Comparison of ENCODE assay signal across 17 cellular contexts in genomic region chr5:93240228-93240834, GRCh38.
DNase-seq lines count a peak whose midpoint lies in the region; ATAC-seq and TF ChIP-seq lines count a peak whose summit lies in the region.
"Had no signal": no experiment of that assay in that cellular context is flagged by ENCODE, and none has a peak within 500 bp of the region (broad histone marks: within the 10 kb centered on the region; RNA-seq: fewer than 3 reads in every experiment).

No MANE protein-coding gene starts in this region.

- no peaks in the 10 kb centered on the region for H4K20me1 ChIP-seq in OCI-LY3 (ENCODE audit: insufficient read depth, low read length)

- intact Hi-C loops in naive thymus-derived CD4-positive, alpha-beta T cell (cut with micrococcal nuclease) = no loop called here

- no peak for DNase-seq in T1000 (lab: John Stamatoyannopoulos, UW)
- DNase-seq in naive thymus-derived CD4-positive, alpha-beta T cell = no peak
- DNase-seq in stimulated activated CD4-positive, alpha-beta T cell treated with anti-CD3 and anti-CD28 coated beads, Interleukin-2, amount 100 ng/mL, for 24 hours = no peak
- DNase-seq: CD4-positive, CD25-positive, alpha-beta regulatory T cell; DMS53; H7; NCI-H1436 treated with DMSO at 0.1 percent for 48 hours; NCI-H2081 treated with DMSO at 0.1 percent for 48 hours; NCI-H526 treated with DMSO at 0.1 percent for 48 hours; NK-92 treated with Interleukin-12 subunit alpha and Interleukin-12 subunit beta, amount 100 ng/mL, for 24 hours; T-helper 9 cell had no signal

- H2AFZ ChIP-seq in OCI-LY3 (ENCODE audit: low read depth, low read length) = no peak overlapping the region

- POLR2A ChIA-PET in naive thymus-derived CD4-positive, alpha-beta T cell (lab: Charles Lee) = no interaction called here

- no peaks in the 10 kb centered on the region for H3K9me3 ChIP-seq in OCI-LY3 (ENCODE audit: insufficient read depth, low read length)
- no peaks in the 10 kb centered on the region for H3K9me3 ChIP-seq in naive thymus-derived CD4-positive, alpha-beta T cell (ENCODE audit: control insufficient read depth in 2 of 3, low read length in 3 of 3)
- H3K9me3 ChIP-seq: SJSA1 had no signal

- no peak overlapping the region for H3K9ac ChIP-seq in OCI-LY3 (ENCODE audit: low read length)

- H3K4me2 ChIP-seq in OCI-LY3 (ENCODE audit: low read length) = peak overlapping the region; percentile 56

- H3K27me3 Mint-ChIP-seq in naive thymus-derived CD4-positive, alpha-beta T cell = no peaks in the 10 kb centered on the region
- H3K27me3 Mint-ChIP-seq: CD4-positive, CD25-positive, alpha-beta regulatory T cell had no signal

- no peaks in the 10 kb centered on the region for H3K4me1 Mint-ChIP-seq in naive thymus-derived CD4-positive, alpha-beta T cell
- H3K4me1 Mint-ChIP-seq: CD4-positive, CD25-positive, alpha-beta regulatory T cell had no signal

- H3K36me3 ChIP-seq in OCI-LY3 (replicated peaks; ENCODE audit: low read depth, low read length) = no peaks in the 10 kb centered on the region
- no peaks in the 10 kb centered on the region for H3K36me3 ChIP-seq in naive thymus-derived CD4-positive, alpha-beta T cell (ENCODE audit: control insufficient read depth in 2 of 3, insufficient read depth in 3 of 3, low read length in 3 of 3)
- H3K36me3 ChIP-seq: SJSA1 had no signal

- H3K27me3 ChIP-seq in OCI-LY3 (ENCODE audit: low read depth, low read length) = no peaks in the 10 kb centered on the region
- no peaks in the 10 kb centered on the region for H3K27me3 ChIP-seq in naive thymus-derived CD4-positive, alpha-beta T cell (ENCODE audit: control insufficient read depth in 2 of 2, insufficient read depth in 2 of 2, low read length in 2 of 2)
- H3K27me3 ChIP-seq: SJSA1 had no signal

- H3K79me2 ChIP-seq in OCI-LY3 (ENCODE audit: low read length) = no peaks in the 10 kb centered on the region

- TF ChIP-seq CTCF in OCI-LY3 (IDR thresholded peaks at IDR 0.05; ENCODE audit: low read depth, low read length) = no peak

- no peaks in the 10 kb centered on the region for H3K36me3 Mint-ChIP-seq in naive thymus-derived CD4-positive, alpha-beta T cell
- H3K36me3 Mint-ChIP-seq: CD4-positive, CD25-positive, alpha-beta regulatory T cell had no signal

- H3K27ac Mint-ChIP-seq in naive thymus-derived CD4-positive, alpha-beta T cell = no peak overlapping the region
- H3K27ac Mint-ChIP-seq: CD4-positive, CD25-positive, alpha-beta regulatory T cell had no signal

- CTCF ChIA-PET in naive thymus-derived CD4-positive, alpha-beta T cell (lab: Charles Lee) = no interaction called here

- H3K4me3 ChIP-seq in OCI-LY3 (ENCODE audit: low read length) = no peak overlapping the region
- no peak overlapping the region for H3K4me3 ChIP-seq in naive thymus-derived CD4-positive, alpha-beta T cell (ENCODE audit: low read length)
- H3K4me3 ChIP-seq: SJSA1 had no signal

- no peak overlapping the region for H3K27ac ChIP-seq in OCI-LY3 (ENCODE audit: low read length)
- no peak overlapping the region for H3K27ac ChIP-seq in naive thymus-derived CD4-positive, alpha-beta T cell (ENCODE audit: low read depth, low read length)
- H3K27ac ChIP-seq: SJSA1 had no signal

- ATAC-seq in GM18520 (IDR thresholded peaks at IDR 0.05; ENCODE audit: unreplicated experiment) (peak; percentile 47), GM19463 (IDR thresholded peaks at IDR 0.05; ENCODE audit: unreplicated experiment) (peak; percentile 87), HG02938 (IDR thresholded peaks at IDR 0.05; ENCODE audit: unreplicated experiment) (peak; percentile 55), HG03025 (IDR thresholded peaks at IDR 0.05; ENCODE audit: low FRiP score, unreplicated experiment) (no peak)
- ATAC-seq in naive thymus-derived CD4-positive, alpha-beta T cell = no peak

- H3K4me3 Mint-ChIP-seq in naive thymus-derived CD4-positive, alpha-beta T cell = no peak overlapping the region
- H3K4me3 Mint-ChIP-seq: CD4-positive, CD25-positive, alpha-beta regulatory T cell had no signal

- H3K9me3 Mint-ChIP-seq in naive thymus-derived CD4-positive, alpha-beta T cell = peaks cover 0 to 9% (median 0%) of the 10 kb centered on the region in 11 donors

- peaks cover 16% of the 10 kb centered on the region for H3K4me1 ChIP-seq in OCI-LY3 (ENCODE audit: low read length)
- H3K4me1 ChIP-seq in naive thymus-derived CD4-positive, alpha-beta T cell (ENCODE audit: control insufficient read depth in 2 of 2, insufficient read depth in 2 of 2, low read length in 2 of 2) = no peaks in the 10 kb centered on the region

Comparison
In these comparisons a context has a peak if more than half of its experiments do, and no peak if none do; other contexts are left out.
1. ATAC-seq: peak in GM18520 (single experiment), GM19463 (single experiment) and HG02938 (single experiment); none in HG03025 (single experiment) and naive thymus-derived CD4-positive, alpha-beta T cell (single experiment).